ENCODE assay signal across 24 cellular contexts in the genomic region with DNA sequence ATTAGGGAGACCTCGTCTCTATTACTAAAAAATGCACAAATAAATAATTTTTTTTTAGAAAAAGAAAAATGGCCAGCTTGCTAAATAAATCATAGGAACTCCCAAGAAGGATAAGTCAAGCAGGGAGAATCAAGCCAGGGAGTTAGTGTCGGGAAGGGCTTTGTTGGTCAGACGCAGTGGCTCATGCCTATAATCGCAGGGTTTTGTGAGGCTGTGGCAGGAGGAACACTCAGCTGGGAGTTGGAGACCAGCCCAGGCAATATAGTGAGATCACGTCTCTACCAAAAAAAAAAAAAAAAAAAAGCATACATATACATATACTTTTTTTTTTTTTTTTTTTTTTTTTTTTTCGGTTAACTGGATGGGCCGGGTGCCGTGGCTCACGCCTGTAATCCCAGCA. TPM values are rescaled to one million over a fixed set of nuclear protein-coding genes. Genes with fewer than 3 reads are reported as not detected.
A peak's percentile ranks its signal among the peaks of the same experiment; 100 is the strongest.
DNase-seq lines count a peak whose midpoint lies in the region; ATAC-seq, FAIRE-seq and TF ChIP-seq lines count a peak whose summit lies in the region.
"Had no signal": no experiment of that assay in that cellular context is flagged by ENCODE, and none has a peak within 500 bp of the region (broad histone marks: within the 10 kb centered on the region; RNA-seq: fewer than 3 reads in every experiment).

No MANE protein-coding gene starts in this region.

- intact Hi-C loops in HepG2 (cut with micrococcal nuclease; ENCODE audit: unreplicated experiment) (no loop called here), right lobe of liver (cut with DNase I) (no loop called here)

- TF ChIP-seq RAD21 in HepG2 (CRISPR knock-in tag; IDR thresholded peaks at IDR 0.05): no peak

- no peak overlapping the region for H2AFZ ChIP-seq in HepG2 (ENCODE audit: low read length)

- WGBS in HepG2 (ENCODE audit: low lambda C conversion rate): 94% methylated on average over 9 of the region's 9 CpGs
- 89% methylated on average over 8 of the region's 9 CpGs for WGBS in right lobe of liver (ENCODE audit: insufficient coverage, low coverage, low lambda C conversion rate, missing lambda C conversion rate)

- H3K36me3 Mint-ChIP-seq in nephron progenitor cell (ENCODE audit: low read depth): peaks cover 16% of the 10 kb centered on the region

- no peak for DNase-seq in HepG2 (ENCODE audit: low spot score)
- DNase-seq in right lobe of liver: no peak
- DNase-seq in cerebellar cortex (ENCODE audit: low spot score): peak; percentile 46
- DNase-seq in nephron progenitor cell: no peak
- DNase-seq in NCI-H2196 treated with DMSO at 0.1 percent for 48 hours (lab: John Stamatoyannopoulos, UW; ENCODE audit: unreplicated experiment): no peak
- DNase-seq in NOMO-1 treated with dmso at 0.1 percent for 144 hours (lab: John Stamatoyannopoulos, UW; ENCODE audit: unreplicated experiment): no peak
- DNase-seq in DMS53 (lab: John Stamatoyannopoulos, UW): no peak
- DNase-seq in stimulated activated naive CD8-positive, alpha-beta T cell treated with anti-CD3 and anti-CD28 coated beads, Interleukin-15, amount 100 ng/mL, for 72 hours: no peak
- DNase-seq: ACHN; Calu3; CD8-positive, alpha-beta memory T cell; DMS153; GDM1; H7; NCI-H1092; NCI-H1436; NCI-H187 treated with DMSO at 0.1 percent for 48 hours; NCI-H2107; Peyer's patch; SJCRH30 had no signal

- no peak for TF ChIP-seq POLR2A in HepG2 (IDR thresholded peaks at IDR 0.05; ENCODE audit: insufficient read depth in 1 of 2, low read depth in 2 of 2, low read length in 2 of 2)
- no peak for TF ChIP-seq POLR2A in right lobe of liver (IDR thresholded peaks at IDR 0.05)

- H3K4me3 ChIP-seq in HepG2 (replicated peaks in 1 of 3; ENCODE audit: insufficient read depth in 1 of 3, low read depth in 2 of 3, low read length in 3 of 3) (no peak overlapping the region), right lobe of liver (no peak overlapping the region)
- H3K4me3 ChIP-seq: K562, Peyer's patch, SJCRH30 had no signal

- POLR2A ChIA-PET in HepG2 (lab: Yijun Ruan, JAX): interaction anchor here (2.2 to 2.7 kb wide), 2 partner anchors 23 to 25 kb away, joined by 10 to 13 read pairs; a partner anchor contains a TSS

- no peak overlapping the region for H3K4me2 ChIP-seq in HepG2 (ENCODE audit: low read depth, low read length)

- in situ Hi-C loops in HepG2 (cut with HindIII; ENCODE audit: extremely low pct_ligation_motif_present, low pct_unique_long_range_greater_than_20kb): no loop called here

- peaks cover 42% of the 10 kb centered on the region for H3K4me1 Mint-ChIP-seq in nephron progenitor cell
- H3K4me1 Mint-ChIP-seq in stimulated activated naive CD8-positive, alpha-beta T cell treated with anti-CD3 and anti-CD28 coated beads, Interleukin-15, amount 100 ng/mL, for 72 hours: peaks cover 54% of the 10 kb centered on the region

- peaks cover 4% of the 10 kb centered on the region for H4K20me1 ChIP-seq in HepG2 (ENCODE audit: insufficient read depth, low read length)

- TF ChIP-seq CTCF in HepG2 (CRISPR knock-in tag; IDR thresholded peaks at IDR 0.05): no peak
- no peak for TF ChIP-seq CTCF in right lobe of liver (IDR thresholded peaks at IDR 0.05)
- no peak for TF ChIP-seq CTCF in nephron progenitor cell (IDR thresholded peaks at IDR 0.05)

- H3K9me3 ChIP-seq in HepG2 (ENCODE audit: low read length) (no peaks in the 10 kb centered on the region), right lobe of liver (no peaks in the 10 kb centered on the region)
- H3K9me3 ChIP-seq: Peyer's patch, SJCRH30 had no signal

- peaks cover 69% of the 10 kb centered on the region for H3K79me2 ChIP-seq in HepG2 (ENCODE audit: insufficient read depth, low read length)

- peak overlapping the region; percentile 32 for H3K27ac ChIP-seq in HepG2 (ENCODE audit: extremely low read length, insufficient read depth, low read length)
- H3K27ac ChIP-seq in right lobe of liver: no peak overlapping the region
- H3K27ac ChIP-seq: 22Rv1, C4-2B, Peyer's patch had no signal

- ATAC-seq in HepG2 (no peak), right lobe of liver (no peak)
- no peak for ATAC-seq in stimulated activated naive CD8-positive, alpha-beta T cell treated with anti-CD3 and anti-CD28 coated beads, Interleukin-15, amount 100 ng/mL, for 72 hours

- BruUV-seq in HepG2 (replicated peaks; lab: Mats Ljungman, UMichigan): no TSS peak

- peak overlapping the region; percentile 39 for H3K27ac Mint-ChIP-seq in nephron progenitor cell
- H3K27ac Mint-ChIP-seq in stimulated activated naive CD8-positive, alpha-beta T cell treated with anti-CD3 and anti-CD28 coated beads, Interleukin-15, amount 100 ng/mL, for 72 hours: no peak overlapping the region
- H3K27ac Mint-ChIP-seq: CD8-positive, alpha-beta memory T cell had no signal

- no peak overlapping the region for H3K9ac ChIP-seq in HepG2 (ENCODE audit: insufficient read depth, low read depth, low read length)

- H3K4me3 Mint-ChIP-seq in nephron progenitor cell: no peak overlapping the region
- H3K4me3 Mint-ChIP-seq in stimulated activated naive CD8-positive, alpha-beta T cell treated with anti-CD3 and anti-CD28 coated beads, Interleukin-15, amount 100 ng/mL, for 72 hours: no peak overlapping the region

- no peak for TF ChIP-seq EP300 in HepG2 (IDR thresholded peaks at IDR 0.05; ENCODE audit: low read depth in 2 of 2, low read length in 2 of 2)
- TF ChIP-seq EP300 in HepG2 (CRISPR knock-in tag; IDR thresholded peaks at IDR 0.05; ENCODE audit: borderline replicate concordance): no peak

- no peak for FAIRE-seq in HepG2 (lab: Jason Lieb, UNC)
- FAIRE-seq: K562 had no signal

- CTCF ChIA-PET in HepG2 (lab: Yijun Ruan, JAX; ENCODE audit: low intra/inter-chr PET ratio, low total read pairs): no interaction called here

- H3K36me3 ChIP-seq in HepG2 (replicated peaks in 1 of 2; ENCODE audit: control insufficient read depth in 1 of 2, insufficient read depth in 2 of 2, low read length in 2 of 2): peaks cover 5 to 26% of the 10 kb centered on the region in 2 experiments; a peak in 4 of 5 replicates
- H3K36me3 ChIP-seq in right lobe of liver: no peaks in the 10 kb centered on the region

- H3K27me3 ChIP-seq in HepG2 (ENCODE audit: control insufficient read depth in 1 of 2, insufficient read depth in 2 of 2, low read length in 2 of 2): no peaks in the 10 kb centered on the region
- H3K27me3 ChIP-seq in right lobe of liver: no peaks in the 10 kb centered on the region
- H3K27me3 ChIP-seq: Peyer's patch, SJCRH30 had no signal

- no peaks in the 10 kb centered on the region for H3K27me3 Mint-ChIP-seq in nephron progenitor cell (ENCODE audit: low read depth, poor library complexity)
- no peaks in the 10 kb centered on the region for H3K27me3 Mint-ChIP-seq in stimulated activated naive CD8-positive, alpha-beta T cell treated with anti-CD3 and anti-CD28 coated beads, Interleukin-15, amount 100 ng/mL, for 72 hours

- no peaks in the 10 kb centered on the region for H3K9me3 Mint-ChIP-seq in nephron progenitor cell
- no peaks in the 10 kb centered on the region for H3K9me3 Mint-ChIP-seq in stimulated activated naive CD8-positive, alpha-beta T cell treated with anti-CD3 and anti-CD28 coated beads, Interleukin-15, amount 100 ng/mL, for 72 hours
- H3K9me3 Mint-ChIP-seq: CD8-positive, alpha-beta memory T cell had no signal

- H3K4me1 ChIP-seq in HepG2 (ENCODE audit: insufficient read depth, low read length): peaks cover 40% of the 10 kb centered on the region
- peaks cover 0 to 17% (median 8%) of the 10 kb centered on the region in 4 donors for H3K4me1 ChIP-seq in right lobe of liver

RNA-seq across cellular contexts. Expression of a gene that starts 9.0 kb away (rescaled TPM):
- total RNA-seq in HepG2 (2016; rRNA removed; fragmentation: Illumina TruSeq; extraction: Trizol) (31.8 and 46.7 TPM in 2 replicates), right lobe of liver (10 to 100 TPM; 19.2 to 30.3 (median 26.4) TPM)
- total RNA-seq in HepG2 (2016; cell fraction: cytosol; rRNA removed; fragmentation: Illumina TruSeq; extraction: Trizol; ENCODE audit: low read depth): 6.8 and 8.2 TPM in 2 replicates
- total RNA-seq in HepG2 (2016; cell fraction: insoluble cytoplasmic fraction; rRNA removed; fragmentation: Illumina TruSeq; extraction: Trizol): 29.7 and 42.3 TPM in 2 replicates
- total RNA-seq in HepG2 (2016; cell fraction: membrane; rRNA removed; fragmentation: Illumina TruSeq; extraction: Trizol): 37.1 and 38.6 TPM in 2 replicates
- 21.0 and 21.3 TPM in 2 replicates for total RNA-seq in HepG2 (2016; cell fraction: nucleus; rRNA removed; fragmentation: Illumina TruSeq; extraction: Trizol)
- 42.3 and 55.2 TPM in 2 replicates for polyA plus RNA-seq in HepG2 (2011; rRNA removed)
- 33.3 and 62.6 TPM in 2 replicates for polyA plus RNA-seq in HepG2 (2011; cell fraction: cytosol; rRNA removed)
- polyA plus RNA-seq in HepG2 (2011; cell fraction: nucleus; rRNA removed): 93.5 and 114 TPM in 2 replicates
- 13.2 and 18.2 TPM in 2 replicates for polyA plus RNA-seq in HepG2 (2012)
- 6.3 and 6.7 TPM in 2 replicates for polyA plus RNA-seq in HepG2 (2016; cell fraction: cytosol; fragmentation: Illumina TruSeq; extraction: Trizol; ENCODE audit: low read depth)
- polyA plus RNA-seq in HepG2 (2016; cell fraction: insoluble cytoplasmic fraction; fragmentation: Illumina TruSeq; extraction: Trizol; ENCODE audit: low read depth): 35.6 and 46.3 TPM in 2 replicates
- 28.2 and 28.5 TPM in 2 replicates for polyA plus RNA-seq in HepG2 (2016; cell fraction: membrane; fragmentation: Illumina TruSeq; extraction: Trizol; ENCODE audit: low read depth)
- polyA plus RNA-seq in HepG2 (2016; cell fraction: nucleus; fragmentation: Illumina TruSeq; extraction: Trizol; ENCODE audit: insufficient read depth, low read depth): 37.4 and 39.4 TPM in 2 replicates
- 91.1 and 200 TPM in 2 replicates for polyA minus RNA-seq in HepG2 (2011; rRNA and poly(A)+ RNA removed; ENCODE audit: low replicate concordance)
- polyA minus RNA-seq in HepG2 (2011; cell fraction: cytosol; rRNA and poly(A)+ RNA removed): 45.0 and 58.7 TPM in 2 replicates
- 12.7 and 13.6 TPM in 2 replicates for polyA minus RNA-seq in HepG2 (2011; cell fraction: nucleus; rRNA and poly(A)+ RNA removed)

RNA-seq across cellular contexts. Expression of a gene that starts 10.5 kb away (rescaled TPM):
- total RNA-seq in HepG2 (2016; rRNA removed; fragmentation: Illumina TruSeq; extraction: Trizol) (27.9 and 44.1 TPM in 2 replicates), right lobe of liver (10 to 100 TPM; 15.0 to 20.5 (median 17.2) TPM)
- total RNA-seq in HepG2 (2016; cell fraction: cytosol; rRNA removed; fragmentation: Illumina TruSeq; extraction: Trizol; ENCODE audit: low read depth): 9.6 and 11.8 TPM in 2 replicates
- 23.9 and 45.4 TPM in 2 replicates for total RNA-seq in HepG2 (2016; cell fraction: insoluble cytoplasmic fraction; rRNA removed; fragmentation: Illumina TruSeq; extraction: Trizol)
- total RNA-seq in HepG2 (2016; cell fraction: membrane; rRNA removed; fragmentation: Illumina TruSeq; extraction: Trizol): 14.3 and 15.5 TPM in 2 replicates
- 55.3 and 60.2 TPM in 2 replicates for total RNA-seq in HepG2 (2016; cell fraction: nucleus; rRNA removed; fragmentation: Illumina TruSeq; extraction: Trizol)
- 35.5 and 42.9 TPM in 2 replicates for polyA plus RNA-seq in HepG2 (2011; rRNA removed)
- polyA plus RNA-seq in HepG2 (2011; cell fraction: cytosol; rRNA removed): 16.0 and 24.0 TPM in 2 replicates
- 421 and 529 TPM in 2 replicates for polyA plus RNA-seq in HepG2 (2011; cell fraction: nucleus; rRNA removed)
- polyA plus RNA-seq in HepG2 (2012): 22.9 and 29.0 TPM in 2 replicates
- polyA plus RNA-seq in HepG2 (2016; cell fraction: cytosol; fragmentation: Illumina TruSeq; extraction: Trizol; ENCODE audit: low read depth): 9.7 and 9.9 TPM in 2 replicates
- polyA plus RNA-seq in HepG2 (2016; cell fraction: insoluble cytoplasmic fraction; fragmentation: Illumina TruSeq; extraction: Trizol; ENCODE audit: low read depth): 24.6 and 27.1 TPM in 2 replicates
- 10.7 and 11.5 TPM in 2 replicates for polyA plus RNA-seq in HepG2 (2016; cell fraction: membrane; fragmentation: Illumina TruSeq; extraction: Trizol; ENCODE audit: low read depth)
- polyA plus RNA-seq in HepG2 (2016; cell fraction: nucleus; fragmentation: Illumina TruSeq; extraction: Trizol; ENCODE audit: insufficient read depth, low read depth): 144 and 171 TPM in 2 replicates
- 61.2 and 61.3 TPM in 2 replicates for polyA minus RNA-seq in HepG2 (2011; rRNA and poly(A)+ RNA removed; ENCODE audit: low replicate concordance)
- 12.5 and 24.5 TPM in 2 replicates for polyA minus RNA-seq in HepG2 (2011; cell fraction: cytosol; rRNA and poly(A)+ RNA removed)
- polyA minus RNA-seq in HepG2 (2011; cell fraction: nucleus; rRNA and poly(A)+ RNA removed): 44.6 and 48.9 TPM in 2 replicates

RNA-seq across cellular contexts. Expression of a gene that starts 23.1 kb away (rescaled TPM):
- 36.8 and 47.9 TPM in 2 replicates for total RNA-seq in HepG2 (2016; rRNA removed; fragmentation: Illumina TruSeq; extraction: Trizol)
- 56.0 and 67.5 TPM in 2 replicates for total RNA-seq in HepG2 (2016; cell fraction: cytosol; rRNA removed; fragmentation: Illumina TruSeq; extraction: Trizol; ENCODE audit: low read depth)
- total RNA-seq in HepG2 (2016; cell fraction: insoluble cytoplasmic fraction; rRNA removed; fragmentation: Illumina TruSeq; extraction: Trizol): 33.4 and 50.3 TPM in 2 replicates
- total RNA-seq in HepG2 (2016; cell fraction: membrane; rRNA removed; fragmentation: Illumina TruSeq; extraction: Trizol): 78.5 and 90.1 TPM in 2 replicates
- total RNA-seq in HepG2 (2016; cell fraction: nucleus; rRNA removed; fragmentation: Illumina TruSeq; extraction: Trizol): 27.2 and 35.2 TPM in 2 replicates
- 66.4 and 85.5 TPM in 2 replicates for polyA plus RNA-seq in HepG2 (2011; rRNA removed)
- 58.0 and 78.9 TPM in 2 replicates for polyA plus RNA-seq in HepG2 (2011; cell fraction: cytosol; rRNA removed)
- 198 and 219 TPM in 2 replicates for polyA plus RNA-seq in HepG2 (2011; cell fraction: nucleus; rRNA removed)
- 28.8 and 43.3 TPM in 2 replicates for polyA plus RNA-seq in HepG2 (2012)
- 79.7 and 89.7 TPM in 2 replicates for polyA plus RNA-seq in HepG2 (2016; cell fraction: cytosol; fragmentation: Illumina TruSeq; extraction: Trizol; ENCODE audit: low read depth)
- polyA plus RNA-seq in HepG2 (2016; cell fraction: insoluble cytoplasmic fraction; fragmentation: Illumina TruSeq; extraction: Trizol; ENCODE audit: low read depth): 39.4 and 44.9 TPM in 2 replicates
- polyA plus RNA-seq in HepG2 (2016; cell fraction: membrane; fragmentation: Illumina TruSeq; extraction: Trizol; ENCODE audit: low read depth): 85.7 and 88.6 TPM in 2 replicates
- 76.5 and 85.3 TPM in 2 replicates for polyA plus RNA-seq in HepG2 (2016; cell fraction: nucleus; fragmentation: Illumina TruSeq; extraction: Trizol; ENCODE audit: insufficient read depth, low read depth)
- 37.6 and 153 TPM in 2 replicates for polyA minus RNA-seq in HepG2 (2011; rRNA and poly(A)+ RNA removed; ENCODE audit: low replicate concordance)
- 11.9 and 14.2 TPM in 2 replicates for polyA minus RNA-seq in HepG2 (2011; cell fraction: cytosol; rRNA and poly(A)+ RNA removed)
- 10.3 and 12.1 TPM in 2 replicates for polyA minus RNA-seq in HepG2 (2011; cell fraction: nucleus; rRNA and poly(A)+ RNA removed)
- total RNA-seq in right lobe of liver: 10 to 100 TPM; 18.2 to 41.5 (median 23.4) TPM

RNA-seq across cellular contexts. Expression of a gene that starts 23.2 kb away (rescaled TPM):
- total RNA-seq in HepG2 (2016; rRNA removed; fragmentation: Illumina TruSeq; extraction: Trizol) (10.0 and 14.3 TPM in 2 replicates), right lobe of liver (10 to 100 TPM; 19.1 to 86.6 (median 23.8) TPM)
- 5.0 and 5.9 TPM in 2 replicates for total RNA-seq in HepG2 (2016; cell fraction: cytosol; rRNA removed; fragmentation: Illumina TruSeq; extraction: Trizol; ENCODE audit: low read depth)
- 8.1 and 16.1 TPM in 2 replicates for total RNA-seq in HepG2 (2016; cell fraction: insoluble cytoplasmic fraction; rRNA removed; fragmentation: Illumina TruSeq; extraction: Trizol)
- 10.0 and 11.1 TPM in 2 replicates for total RNA-seq in HepG2 (2016; cell fraction: membrane; rRNA removed; fragmentation: Illumina TruSeq; extraction: Trizol)
- 12.6 and 13.6 TPM in 2 replicates for total RNA-seq in HepG2 (2016; cell fraction: nucleus; rRNA removed; fragmentation: Illumina TruSeq; extraction: Trizol)
- 10.1 and 12.9 TPM in 2 replicates for polyA plus RNA-seq in HepG2 (2011; rRNA removed)
- 14.4 and 15.3 TPM in 2 replicates for polyA plus RNA-seq in HepG2 (2011; cell fraction: cytosol; rRNA removed)
- polyA plus RNA-seq in HepG2 (2011; cell fraction: nucleus; rRNA removed): 84.6 and 97.2 TPM in 2 replicates
- 20.1 and 25.8 TPM in 2 replicates for polyA plus RNA-seq in HepG2 (2012)
- 5.5 and 5.8 TPM in 2 replicates for polyA plus RNA-seq in HepG2 (2016; cell fraction: cytosol; fragmentation: Illumina TruSeq; extraction: Trizol; ENCODE audit: low read depth)
- 17.5 and 22.6 TPM in 2 replicates for polyA plus RNA-seq in HepG2 (2016; cell fraction: insoluble cytoplasmic fraction; fragmentation: Illumina TruSeq; extraction: Trizol; ENCODE audit: low read depth)
- polyA plus RNA-seq in HepG2 (2016; cell fraction: membrane; fragmentation: Illumina TruSeq; extraction: Trizol; ENCODE audit: low read depth): 9.7 and 9.8 TPM in 2 replicates
- 39.1 and 40.8 TPM in 2 replicates for polyA plus RNA-seq in HepG2 (2016; cell fraction: nucleus; fragmentation: Illumina TruSeq; extraction: Trizol; ENCODE audit: insufficient read depth, low read depth)
- 8.1 and 9.7 TPM in 2 replicates for polyA minus RNA-seq in HepG2 (2011; rRNA and poly(A)+ RNA removed; ENCODE audit: low replicate concordance)
- 7.0 and 7.3 TPM in 2 replicates for polyA minus RNA-seq in HepG2 (2011; cell fraction: cytosol; rRNA and poly(A)+ RNA removed)
- 9.7 and 9.9 TPM in 2 replicates for polyA minus RNA-seq in HepG2 (2011; cell fraction: nucleus; rRNA and poly(A)+ RNA removed)

RNA-seq across cellular contexts. Expression of a gene that starts 24.4 kb away (rescaled TPM):
- 0.69 and 0.75 TPM in 2 replicates for total RNA-seq in HepG2 (2016; rRNA removed; fragmentation: Illumina TruSeq; extraction: Trizol)
- 0.79 and 0.91 TPM in 2 replicates for total RNA-seq in HepG2 (2016; cell fraction: cytosol; rRNA removed; fragmentation: Illumina TruSeq; extraction: Trizol; ENCODE audit: low read depth)
- 0.40 and 0.97 TPM in 2 replicates for total RNA-seq in HepG2 (2016; cell fraction: insoluble cytoplasmic fraction; rRNA removed; fragmentation: Illumina TruSeq; extraction: Trizol)
- total RNA-seq in HepG2 (2016; cell fraction: membrane; rRNA removed; fragmentation: Illumina TruSeq; extraction: Trizol): 0.74 and 0.90 TPM in 2 replicates
- 0.31 and 0.75 TPM in 2 replicates for total RNA-seq in HepG2 (2016; cell fraction: nucleus; rRNA removed; fragmentation: Illumina TruSeq; extraction: Trizol)
- 0.72 and 0.92 TPM in 2 replicates for polyA plus RNA-seq in HepG2 (2011; rRNA removed)
- 0.71 and 1.6 TPM in 2 replicates for polyA plus RNA-seq in HepG2 (2011; cell fraction: cytosol; rRNA removed)
- polyA plus RNA-seq in HepG2 (2011; cell fraction: nucleus; rRNA removed): 2.0 and 2.6 TPM in 2 replicates
- 0.31 and 0.32 TPM in 2 replicates for polyA plus RNA-seq in HepG2 (2012)
- 0.57 and 0.66 TPM in 2 replicates for polyA plus RNA-seq in HepG2 (2016; cell fraction: cytosol; fragmentation: Illumina TruSeq; extraction: Trizol; ENCODE audit: low read depth)
- polyA plus RNA-seq in HepG2 (2016; cell fraction: insoluble cytoplasmic fraction; fragmentation: Illumina TruSeq; extraction: Trizol; ENCODE audit: low read depth): 0.51 and 0.59 TPM in 2 replicates
- 0.76 and 0.86 TPM in 2 replicates for polyA plus RNA-seq in HepG2 (2016; cell fraction: membrane; fragmentation: Illumina TruSeq; extraction: Trizol; ENCODE audit: low read depth)
- 0.93 and 1.5 TPM in 2 replicates for polyA plus RNA-seq in HepG2 (2016; cell fraction: nucleus; fragmentation: Illumina TruSeq; extraction: Trizol; ENCODE audit: insufficient read depth, low read depth)
- polyA minus RNA-seq in HepG2 (2011; rRNA and poly(A)+ RNA removed; ENCODE audit: low replicate concordance): 0.09 and 1.9 TPM in 2 replicates
- 0.49 and 0.70 TPM in 2 replicates for polyA minus RNA-seq in HepG2 (2011; cell fraction: cytosol; rRNA and poly(A)+ RNA removed)
- polyA minus RNA-seq in HepG2 (2011; cell fraction: nucleus; rRNA and poly(A)+ RNA removed): 0.64 and 1.1 TPM in 2 replicates
- total RNA-seq in right lobe of liver: 1 to 10 TPM; 1.1 to 3.7 (median 2.3) TPM
- total RNA-seq: Calu3, LHCN-M2 had no signal
